ENCODE assay signal across 11 cellular contexts in the genomic region with DNA sequence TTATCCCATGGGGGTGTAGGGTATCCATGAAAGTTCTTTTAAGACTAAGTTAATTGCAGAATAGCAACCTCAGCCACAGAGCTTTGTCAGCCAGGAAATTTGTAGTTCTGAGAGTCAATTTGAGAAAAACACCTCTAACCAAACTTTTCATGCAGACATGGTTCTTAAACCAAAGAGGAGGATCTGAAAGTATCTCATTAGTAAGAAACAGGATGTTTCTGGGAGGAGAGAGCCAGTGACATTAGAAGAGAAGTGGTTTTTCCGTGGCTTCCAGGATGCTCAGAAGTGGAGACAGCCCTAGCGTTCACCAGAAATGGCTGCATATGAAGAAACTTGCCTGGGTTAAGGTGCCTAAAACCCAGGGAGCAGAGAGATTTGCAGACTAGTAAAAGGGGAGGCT. TPM values are rescaled to one million over a fixed set of nuclear protein-coding genes. Genes with fewer than 3 reads are reported as not detected.
DNase-seq lines count a peak whose midpoint lies in the region; ATAC-seq and TF ChIP-seq lines count a peak whose summit lies in the region.
"Had no signal": no experiment of that assay in that cellular context is flagged by ENCODE, and none has a peak within 500 bp of the region (broad histone marks: within the 10 kb centered on the region; RNA-seq: fewer than 3 reads in every experiment).

No MANE protein-coding gene starts in this region.

- intact Hi-C loops in natural killer cell (cut with micrococcal nuclease) = no loop called here

- H3K27me3 Mint-ChIP-seq in natural killer cell treated with Interleukin-12 subunit alpha and Interleukin-12 subunit beta and Interleukin-15 and Interleukin-18, amount 100 ng/mL, for 72 hours = peaks cover 14 to 29% of the 10 kb centered on the region in 2 donors
- peaks cover 16 to 41% of the 10 kb centered on the region in 2 donors for H3K27me3 Mint-ChIP-seq in natural killer cell (ENCODE audit: low read depth in 2 of 2)
- peaks cover 36% of the 10 kb centered on the region for H3K27me3 Mint-ChIP-seq in T-helper 2 cell treated with Interferon-gamma antibody and Interleukin-4, amounts not matched to agents 5 μg/mL and 100 μg/mL, for 36 hours (ENCODE audit: low read depth)
- H3K27me3 Mint-ChIP-seq in stimulated activated naive CD8-positive, alpha-beta T cell treated with anti-CD3 and anti-CD28 coated beads, Interleukin-15, Interleukin-2, amounts not matched to agents 100 ng/mL and 50 ng/mL, for 24 hours = peaks cover 30% of the 10 kb centered on the region

- ATAC-seq in natural killer cell treated with Interleukin-12 subunit alpha and Interleukin-12 subunit beta and Interleukin-15 and Interleukin-18, amount 100 ng/mL, for 72 hours = peak; percentile 63 to 78
- ATAC-seq in natural killer cell (no peak), HG02870 (IDR thresholded peaks at IDR 0.05; ENCODE audit: unreplicated experiment) (peak; percentile 68), HG02938 (IDR thresholded peaks at IDR 0.05; ENCODE audit: unreplicated experiment) (no peak)

- H3K4me3 Mint-ChIP-seq in natural killer cell treated with Interleukin-12 subunit alpha and Interleukin-12 subunit beta and Interleukin-15 and Interleukin-18, amount 100 ng/mL, for 72 hours = peak overlapping the region; percentile 31
- H3K4me3 Mint-ChIP-seq in natural killer cell = no peak overlapping the region
- H3K4me3 Mint-ChIP-seq in T-helper 2 cell treated with Interferon-gamma antibody and Interleukin-4, amounts not matched to agents 5 μg/mL and 100 μg/mL, for 36 hours = peak overlapping the region; percentile 64
- H3K4me3 Mint-ChIP-seq in stimulated activated naive CD8-positive, alpha-beta T cell treated with anti-CD3 and anti-CD28 coated beads, Interleukin-15, Interleukin-2, amounts not matched to agents 100 ng/mL and 50 ng/mL, for 24 hours = peak overlapping the region; percentile 61
- H3K4me3 Mint-ChIP-seq: neural crest cell had no signal

- DNase-seq in natural killer cell treated with Interleukin-12 subunit alpha and Interleukin-12 subunit beta and Interleukin-15 and Interleukin-18, amount 100 ng/mL, for 72 hours (ENCODE audit: low spot score) = no peak
- DNase-seq in natural killer cell = no peak
- peak; percentile 40 for DNase-seq in T-helper 2 cell treated with Interferon-gamma antibody and Interleukin-4, amounts not matched to agents 5 μg/mL and 100 μg/mL, for 36 hours (ENCODE audit: low spot score)
- no peak for DNase-seq in amygdala (lab: John Stamatoyannopoulos, UW)
- no peak for DNase-seq in midbrain (lab: John Stamatoyannopoulos, UW)
- DNase-seq: dermis blood vessel endothelial cell, NCI-H2081 had no signal

- no peak for TF ChIP-seq CTCF in natural killer cell (IDR thresholded peaks at IDR 0.05)

- no peak overlapping the region for H3K27ac Mint-ChIP-seq in natural killer cell treated with Interleukin-12 subunit alpha and Interleukin-12 subunit beta and Interleukin-15 and Interleukin-18, amount 100 ng/mL, for 72 hours
- H3K27ac Mint-ChIP-seq in natural killer cell = no peak overlapping the region
- peak overlapping the region; percentile 62 for H3K27ac Mint-ChIP-seq in T-helper 2 cell treated with Interferon-gamma antibody and Interleukin-4, amounts not matched to agents 5 μg/mL and 100 μg/mL, for 36 hours
- H3K27ac Mint-ChIP-seq in stimulated activated naive CD8-positive, alpha-beta T cell treated with anti-CD3 and anti-CD28 coated beads, Interleukin-15, Interleukin-2, amounts not matched to agents 100 ng/mL and 50 ng/mL, for 24 hours = peak overlapping the region; percentile 87

- H3K36me3 Mint-ChIP-seq in natural killer cell treated with Interleukin-12 subunit alpha and Interleukin-12 subunit beta and Interleukin-15 and Interleukin-18, amount 100 ng/mL, for 72 hours = no peaks in the 10 kb centered on the region
- no peaks in the 10 kb centered on the region for H3K36me3 Mint-ChIP-seq in natural killer cell
- H3K36me3 Mint-ChIP-seq in T-helper 2 cell treated with Interferon-gamma antibody and Interleukin-4, amounts not matched to agents 5 μg/mL and 100 μg/mL, for 36 hours (ENCODE audit: low read depth) = no peaks in the 10 kb centered on the region
- H3K36me3 Mint-ChIP-seq in stimulated activated naive CD8-positive, alpha-beta T cell treated with anti-CD3 and anti-CD28 coated beads, Interleukin-15, Interleukin-2, amounts not matched to agents 100 ng/mL and 50 ng/mL, for 24 hours (ENCODE audit: low read depth) = no peaks in the 10 kb centered on the region

- peaks cover 3 to 24% of the 10 kb centered on the region in 2 donors for H3K4me1 Mint-ChIP-seq in natural killer cell treated with Interleukin-12 subunit alpha and Interleukin-12 subunit beta and Interleukin-15 and Interleukin-18, amount 100 ng/mL, for 72 hours (ENCODE audit: low read depth in 2 of 2)
- H3K4me1 Mint-ChIP-seq in natural killer cell = peaks cover 0 to 4% of the 10 kb centered on the region in 2 donors
- peaks cover 34% of the 10 kb centered on the region for H3K4me1 Mint-ChIP-seq in T-helper 2 cell treated with Interferon-gamma antibody and Interleukin-4, amounts not matched to agents 5 μg/mL and 100 μg/mL, for 36 hours (ENCODE audit: low read depth)
- H3K4me1 Mint-ChIP-seq in stimulated activated naive CD8-positive, alpha-beta T cell treated with anti-CD3 and anti-CD28 coated beads, Interleukin-15, Interleukin-2, amounts not matched to agents 100 ng/mL and 50 ng/mL, for 24 hours (ENCODE audit: low read depth) = peaks cover 10% of the 10 kb centered on the region

- H3K9me3 Mint-ChIP-seq in natural killer cell treated with Interleukin-12 subunit alpha and Interleukin-12 subunit beta and Interleukin-15 and Interleukin-18, amount 100 ng/mL, for 72 hours = no peaks in the 10 kb centered on the region
- no peaks in the 10 kb centered on the region for H3K9me3 Mint-ChIP-seq in natural killer cell
- H3K9me3 Mint-ChIP-seq in T-helper 2 cell treated with Interferon-gamma antibody and Interleukin-4, amounts not matched to agents 5 μg/mL and 100 μg/mL, for 36 hours = no peaks in the 10 kb centered on the region
- H3K9me3 Mint-ChIP-seq in stimulated activated naive CD8-positive, alpha-beta T cell treated with anti-CD3 and anti-CD28 coated beads, Interleukin-15, Interleukin-2, amounts not matched to agents 100 ng/mL and 50 ng/mL, for 24 hours = no peaks in the 10 kb centered on the region
- H3K9me3 Mint-ChIP-seq: neural crest cell had no signal

RNA-seq across cellular contexts. Expression of gene GNAO1, which starts 7.9 kb away (rescaled TPM):
- total RNA-seq in natural killer cell treated with Interleukin-12 subunit alpha and Interleukin-12 subunit beta and Interleukin-15 and Interleukin-18, amount 100 ng/mL, for 72 hours = 1 to 10 TPM in 1 of 2 donors, not detected in 1; 1.6 TPM
- 1 to 10 TPM in 2 of 3 donors, under 1 TPM in 1; 0.45 to 4.6 (median 1.1) TPM for total RNA-seq in natural killer cell
- total RNA-seq: dermis blood vessel endothelial cell had no signal

Comparison
In these comparisons a context has a peak if more than half of its experiments do, and no peak if none do; other contexts are left out.
1. ATAC-seq: peak in natural killer cell treated with Interleukin-12 subunit alpha and Interleukin-12 subunit beta and Interleukin-15 and Interleukin-18, amount 100 ng/mL, for 72 hours (2 of 2) and HG02870 (single experiment); none in natural killer cell (0 of 3) and HG02938 (single experiment).
2. H3K27ac Mint-ChIP-seq: peak in T-helper 2 cell treated with Interferon-gamma antibody and Interleukin-4, amounts not matched to agents 5 μg/mL and 100 μg/mL, for 36 hours (single experiment) and stimulated activated naive CD8-positive, alpha-beta T cell treated with anti-CD3 and anti-CD28 coated beads, Interleukin-15, Interleukin-2, amounts not matched to agents 100 ng/mL and 50 ng/mL, for 24 hours (single experiment); none in natural killer cell treated with Interleukin-12 subunit alpha and Interleukin-12 subunit beta and Interleukin-15 and Interleukin-18, amount 100 ng/mL, for 72 hours (0 of 2) and natural killer cell (0 of 2).